23 cellular contexts compared by ENCODE assay signal in genomic region chr7:157593541-157593940, GRCh38.
A peak's percentile ranks its signal among the peaks of the same experiment; 100 is the strongest.
DNase-seq lines count a peak whose midpoint lies in the region; ATAC-seq and TF ChIP-seq lines count a peak whose summit lies in the region.
"Had no signal": no experiment of that assay in that cellular context is flagged by ENCODE, and none has a peak within 500 bp of the region (broad histone marks: within the 10 kb centered on the region; RNA-seq: fewer than 3 reads in every experiment).

No MANE protein-coding gene starts in this region.

- intact Hi-C loops in natural killer cell (cut with micrococcal nuclease) (no loop called here), sigmoid colon (cut with DNase I) (no loop called here), ovary (cut with DNase I) (no loop called here)

- H3K27me3 ChIP-seq in DND-41 (ENCODE audit: insufficient read depth, low read length, poor library complexity): no peaks in the 10 kb centered on the region
- H3K27me3 ChIP-seq in sigmoid colon: peaks cover 0 to 12% (median 0%) of the 10 kb centered on the region in 3 donors
- H3K27me3 ChIP-seq in ovary: no peaks in the 10 kb centered on the region
- H3K27me3 ChIP-seq in neural progenitor cell: peaks cover 100% of the 10 kb centered on the region
- H3K27me3 ChIP-seq: BE2C; BLaER1 treated with 17β-estradiol and CSF1 and Interleukin-3, amounts not matched to agents 10 nM and 100 nM had no signal

- peaks cover 6 to 15% of the 10 kb centered on the region in 2 donors for H3K9me3 Mint-ChIP-seq in effector memory CD8-positive, alpha-beta T cell
- H3K9me3 Mint-ChIP-seq in natural killer cell (no peaks in the 10 kb centered on the region), neural progenitor cell (no peaks in the 10 kb centered on the region)
- H3K9me3 Mint-ChIP-seq: CD4-positive, alpha-beta T cell had no signal

- H3K36me3 ChIP-seq in DND-41 (ENCODE audit: insufficient read depth, low read length) (peaks cover 92% of the 10 kb centered on the region), sigmoid colon (no peaks in the 10 kb centered on the region), ovary (no peaks in the 10 kb centered on the region), neural progenitor cell (no peaks in the 10 kb centered on the region)
- H3K36me3 ChIP-seq: BE2C; BLaER1 treated with 17β-estradiol and CSF1 and Interleukin-3, amounts not matched to agents 10 nM and 100 nM; HAP-1 had no signal

- H3K4me1 Mint-ChIP-seq in effector memory CD8-positive, alpha-beta T cell (ENCODE audit: low read depth in 2 of 2): peaks cover 4 to 8% of the 10 kb centered on the region in 2 donors
- H3K4me1 Mint-ChIP-seq in natural killer cell: peaks cover 6 to 16% of the 10 kb centered on the region in 2 donors
- H3K4me1 Mint-ChIP-seq in neural progenitor cell: peaks cover 14% of the 10 kb centered on the region
- H3K4me1 Mint-ChIP-seq: CD14-positive monocyte had no signal

- H3F3A ChIP-seq in neural progenitor cell (ENCODE audit: low read depth): no peaks in the 10 kb centered on the region

- H2AFZ ChIP-seq in DND-41 (ENCODE audit: low read depth, low read length): no peak overlapping the region
- H2AFZ ChIP-seq in neural progenitor cell (replicated peaks): no peak overlapping the region

- no peaks in the 10 kb centered on the region for H4K20me1 ChIP-seq in DND-41 (ENCODE audit: insufficient read depth, low read length)
- H4K20me1 ChIP-seq in neural progenitor cell (ENCODE audit: low read depth): no peaks in the 10 kb centered on the region
- H4K20me1 ChIP-seq: BLaER1 treated with 17β-estradiol and CSF1 and Interleukin-3, amounts not matched to agents 10 nM and 100 nM had no signal

- H3K4me1 ChIP-seq in DND-41 (ENCODE audit: insufficient read depth, low read length) (no peaks in the 10 kb centered on the region), sigmoid colon (no peaks in the 10 kb centered on the region), ovary (ENCODE audit: insufficient read depth) (no peaks in the 10 kb centered on the region), neural progenitor cell (no peaks in the 10 kb centered on the region)
- H3K4me1 ChIP-seq: A549, BE2C, HAP-1 had no signal

- DNase-seq in DND-41 (no peak), natural killer cell (no peak), sigmoid colon (peak; percentile 51), ovary (no peak), 8988T (no peak), neural progenitor cell (ENCODE audit: low spot score) (no peak)
- DNase-seq in effector memory CD8-positive, alpha-beta T cell: no peak
- DNase-seq in activated CD4-positive, CD25-positive, alpha-beta regulatory T cell treated with anti-CD3 and anti-CD28 coated beads, Interleukin-2, amount 50 U/mL, for 72 hours: no peak
- DNase-seq: ACHN; AML-193; BE2C; CD4-positive, alpha-beta T cell; DMS 273 treated with DMSO at 0.1 percent for 48 hours; DMS79; GF-D8; GOT3; HFFc6 had no signal

- TF ChIP-seq CTCF in DND-41 (IDR thresholded peaks at IDR 0.05; ENCODE audit: borderline replicate concordance, extremely low read depth, low read length, poor library complexity, severe bottlenecking) (no peak), natural killer cell (IDR thresholded peaks at IDR 0.05) (no peak), sigmoid colon (IDR thresholded peaks at IDR 0.05) (no peak), ovary (IDR thresholded peaks at IDR 0.05) (no peak), neural progenitor cell (IDR thresholded peaks at IDR 0.05) (no peak)

- H3K4me3 Mint-ChIP-seq in effector memory CD8-positive, alpha-beta T cell: no peak overlapping the region
- H3K4me3 Mint-ChIP-seq in natural killer cell (no peak overlapping the region), neural progenitor cell (no peak overlapping the region)
- H3K4me3 Mint-ChIP-seq: CD14-positive monocyte; CD4-positive, alpha-beta T cell; CD8-positive, alpha-beta memory T cell; HFFc6 had no signal

- H3K9me3 ChIP-seq in DND-41 (ENCODE audit: insufficient read depth, low read length, severe bottlenecking) (no peaks in the 10 kb centered on the region), sigmoid colon (no peaks in the 10 kb centered on the region), ovary (no peaks in the 10 kb centered on the region), neural progenitor cell (ENCODE audit: low read depth) (no peaks in the 10 kb centered on the region)
- H3K9me3 ChIP-seq: A549, BE2C, HAP-1 had no signal

- H3K27ac ChIP-seq in DND-41 (ENCODE audit: low read length) (peak overlapping the region; percentile 16; the same call in 1 of the 2 replicates), sigmoid colon (no peak overlapping the region), ovary (no peak overlapping the region), neural progenitor cell (no peak overlapping the region)
- H3K27ac ChIP-seq: 22Rv1; A549; BLaER1 treated with 17β-estradiol and CSF1 and Interleukin-3, amounts not matched to agents 10 nM and 100 nM had no signal

- H3K27me3 Mint-ChIP-seq in effector memory CD8-positive, alpha-beta T cell: peaks cover 7 to 25% of the 10 kb centered on the region in 2 donors
- H3K27me3 Mint-ChIP-seq in natural killer cell (ENCODE audit: low read depth in 2 of 2): peaks cover 8 to 9% of the 10 kb centered on the region in 2 donors
- peaks cover 6% of the 10 kb centered on the region for H3K27me3 Mint-ChIP-seq in neural progenitor cell (ENCODE audit: insufficient read depth, low read depth)

- ATAC-seq in DND-41 (ENCODE audit: insufficient read depth, low read depth) (no peak), natural killer cell (no peak)
- no peak for ATAC-seq in effector memory CD8-positive, alpha-beta T cell (replicated peaks)
- ATAC-seq: A549 had no signal

- no peak for TF ChIP-seq EP300 in sigmoid colon (IDR thresholded peaks at IDR 0.05)
- TF ChIP-seq EP300 in ovary (IDR thresholded peaks at IDR 0.05): no peak

- no peak overlapping the region for H3K4me2 ChIP-seq in DND-41 (ENCODE audit: insufficient read depth, low read length)
- no peak overlapping the region for H3K4me2 ChIP-seq in neural progenitor cell
- H3K4me2 ChIP-seq: A549 had no signal

- H3K9ac ChIP-seq in DND-41 (ENCODE audit: low read depth, low read length) (no peak overlapping the region), neural progenitor cell (no peak overlapping the region)
- H3K9ac ChIP-seq: BLaER1 treated with 17β-estradiol and CSF1 and Interleukin-3, amounts not matched to agents 10 nM and 100 nM had no signal

- 94% methylated on average over 14 of the region's 14 CpGs for WGBS in sigmoid colon, 2 donors
- 92 to 97% (median 94%) methylated on average over 14 of the region's 14 CpGs for WGBS in ovary, 3 donors

- no peak for TF ChIP-seq POLR2A in sigmoid colon (IDR thresholded peaks at IDR 0.05)
- no peak for TF ChIP-seq POLR2A in ovary (IDR thresholded peaks at IDR 0.05)

- peak overlapping the region; percentile 38 to 78 for H3K27ac Mint-ChIP-seq in effector memory CD8-positive, alpha-beta T cell
- peak overlapping the region; percentile 87 to 89 for H3K27ac Mint-ChIP-seq in natural killer cell
- H3K27ac Mint-ChIP-seq in neural progenitor cell: no peak overlapping the region
- H3K27ac Mint-ChIP-seq: CD4-positive, alpha-beta T cell; HFFc6 had no signal

- H3K36me3 Mint-ChIP-seq in effector memory CD8-positive, alpha-beta T cell (ENCODE audit: insufficient read depth): peaks cover 12% of the 10 kb centered on the region
- no peaks in the 10 kb centered on the region for H3K36me3 Mint-ChIP-seq in natural killer cell
- peaks cover 75% of the 10 kb centered on the region for H3K36me3 Mint-ChIP-seq in neural progenitor cell
- H3K36me3 Mint-ChIP-seq: CD14-positive monocyte; CD8-positive, alpha-beta memory T cell had no signal

- H3K79me2 ChIP-seq in DND-41 (ENCODE audit: insufficient read depth, low read length) (no peaks in the 10 kb centered on the region), neural progenitor cell (ENCODE audit: low read depth) (no peaks in the 10 kb centered on the region)

- H3K4me3 ChIP-seq in DND-41 (ENCODE audit: low read depth in 1 of 2, low read length in 2 of 2): no peak overlapping the region
- H3K4me3 ChIP-seq in sigmoid colon: no peak overlapping the region
- no peak overlapping the region for H3K4me3 ChIP-seq in ovary
- no peak overlapping the region for H3K4me3 ChIP-seq in neural progenitor cell
- H3K4me3 ChIP-seq: A549; BLaER1 treated with 17β-estradiol and CSF1 and Interleukin-3, amounts not matched to agents 10 nM and 100 nM; HAP-1 had no signal
